17 cellular contexts compared by ENCODE assay signal in genomic region chr1:182244451-182244850, GRCh38.
DNase-seq lines count a peak whose midpoint lies in the region; ATAC-seq and TF ChIP-seq lines count a peak whose summit lies in the region.
"Had no signal": no experiment of that assay in that cellular context is flagged by ENCODE, and none has a peak within 500 bp of the region (broad histone marks: within the 10 kb centered on the region; RNA-seq: fewer than 3 reads in every experiment).

No MANE protein-coding gene starts in this region.

- no peaks in the 10 kb centered on the region for H3K27me3 ChIP-seq in PC-9 (ENCODE audit: insufficient read depth, low read depth)
- H3K27me3 ChIP-seq in testis = no peaks in the 10 kb centered on the region
- H3K27me3 ChIP-seq: BLaER1 had no signal

- H3K9me3 ChIP-seq in PC-9 (ENCODE audit: insufficient read depth, low read depth) (no peaks in the 10 kb centered on the region), testis (no peaks in the 10 kb centered on the region)
- H3K9me3 ChIP-seq: BLaER1 had no signal

- no peaks in the 10 kb centered on the region for H3K9me2 ChIP-seq in PC-9 (ENCODE audit: insufficient read depth)

- TF ChIP-seq CTCF in PC-9 (conservative IDR thresholded peaks at IDR 0.05) (no peak), testis (IDR thresholded peaks at IDR 0.05) (no peak)

- no peaks in the 10 kb centered on the region for H3K79me2 ChIP-seq in PC-9 (ENCODE audit: low read depth)

- POLR2A ChIA-PET in PC-9 (lab: Charles Lee; ENCODE audit: unreplicated experiment) = no interaction called here

- H3K27ac ChIP-seq in PC-9 (no peak overlapping the region), testis (no peak overlapping the region)
- H3K27ac ChIP-seq: 22Rv1, BLaER1, GM23248 had no signal

- H3K4me3 ChIP-seq in PC-9 (no peak overlapping the region), testis (no peak overlapping the region)
- H3K4me3 ChIP-seq: BLaER1, GM23248 had no signal

- H3K4me1 ChIP-seq in PC-9 (replicated peaks; ENCODE audit: insufficient read depth) (peaks cover 18% of the 10 kb centered on the region), testis (no peaks in the 10 kb centered on the region)
- H3K4me1 ChIP-seq: BLaER1 had no signal

- CTCF ChIA-PET in PC-9 (lab: Charles Lee) = no interaction called here

- H4K20me1 ChIP-seq in PC-9 (ENCODE audit: insufficient read depth) = no peaks in the 10 kb centered on the region
- H4K20me1 ChIP-seq: BLaER1 had no signal

- no TSS peak for BruUV-seq in PC-9 (replicated peaks; lab: Mats Ljungman, UMichigan)

- peak overlapping the region; percentile 21; the same call in 1 of the 2 replicates for H3K4me2 ChIP-seq in PC-9
- H3K4me2 ChIP-seq: BLaER1 had no signal

- H2AFZ ChIP-seq in PC-9 = no peak overlapping the region; the same call in 1 of the 2 replicates
- H2AFZ ChIP-seq: GM23248 had no signal

- ATAC-seq in GM19452 (IDR thresholded peaks at IDR 0.05; ENCODE audit: unreplicated experiment) = no peak

- H3F3A ChIP-seq in PC-9 (ENCODE audit: insufficient read depth, low read depth) = no peaks in the 10 kb centered on the region

- intact Hi-C loops in PC-9 (cut with micrococcal nuclease; ENCODE audit: unreplicated experiment) = loop anchor here (5.0 kb wide), 1 partner anchor 102 kb away; no protein-coding TSS in a partner anchor
- intact Hi-C loops in testis (cut with DNase I; ENCODE audit: low total_unique reads) = no loop called here

- H3K36me3 ChIP-seq in PC-9 (ENCODE audit: low read depth) (no peaks in the 10 kb centered on the region), testis (ENCODE audit: low read depth, missing control alignments) (no peaks in the 10 kb centered on the region)
- H3K36me3 ChIP-seq: BLaER1 had no signal

- 92 to 100% methylated on average over 1 to 2 of the region's 2 CpGs for WGBS in testis, 2 donors

- peak; percentile 25 for DNase-seq in SIG-M5 treated with dmso at 0.1 percent for 504 hours (lab: John Stamatoyannopoulos, UW; ENCODE audit: unreplicated experiment)
- no peak for DNase-seq in SIG-M5 (lab: John Stamatoyannopoulos, UW)
- DNase-seq in PC-9 = peak; percentile 16 to 79
- peak; percentile 67 for DNase-seq in islet precursor cell
- DNase-seq in testis = no peak
- DNase-seq in hepatic stellate cell (ENCODE audit: low spot score) = no peak
- DNase-seq: Calu3; CD4-positive, alpha-beta T cell; CD8-positive, alpha-beta memory T cell; DMS53; DMS79 treated with DMSO at 0.1 percent for 48 hours; GM23248; H7; HCEC 1CT had no signal

- TF ChIP-seq POLR2A in testis (IDR thresholded peaks at IDR 0.05) = no peak

Comparison
In these comparisons a context has a peak if more than half of its experiments do, and no peak if none do; other contexts are left out.
1. DNase-seq: peak in SIG-M5 treated with dmso at 0.1 percent for 504 hours (single experiment), PC-9 (2 of 2) and islet precursor cell (single experiment); none in SIG-M5 (single experiment), testis (single experiment) and hepatic stellate cell (single experiment).